Comparison of ENCODE assay signal across 17 cellular contexts in the genomic region with DNA sequence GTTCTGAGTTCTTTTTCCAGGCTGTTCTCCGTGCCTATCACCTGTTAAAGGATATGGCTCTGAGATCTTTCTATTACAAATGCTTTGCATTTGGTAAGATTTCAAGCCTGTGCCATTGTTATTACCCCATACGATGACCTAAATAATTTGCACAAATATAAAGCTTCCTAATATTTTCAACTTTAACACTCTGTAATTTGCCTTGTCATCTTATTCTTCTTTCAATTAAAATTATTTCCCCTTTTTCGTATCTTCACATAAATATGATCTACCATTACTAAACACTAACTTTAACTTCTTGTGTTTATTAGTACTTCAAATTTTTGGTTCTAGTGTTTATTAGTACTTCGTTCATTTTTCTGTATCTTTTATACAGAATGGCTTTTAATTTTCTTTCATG. TPM values are rescaled to one million over a fixed set of nuclear protein-coding genes. Genes with fewer than 3 reads are reported as not detected.
DNase-seq lines count a peak whose midpoint lies in the region; ATAC-seq, FAIRE-seq and TF ChIP-seq lines count a peak whose summit lies in the region.
"Had no signal": no experiment of that assay in that cellular context is flagged by ENCODE, and none has a peak within 500 bp of the region (broad histone marks: within the 10 kb centered on the region; RNA-seq: fewer than 3 reads in every experiment).

No MANE protein-coding gene starts in this region.

- no peak for DNase-seq in HepG2 (ENCODE audit: low spot score)
- DNase-seq in right lobe of liver, result no peak
- DNase-seq in RCC 7860 (ENCODE audit: low spot score), result no peak
- DNase-seq in osteoblast (ENCODE audit: insufficient read length, low spot score, missing footprints), result peak; percentile 5
- no peak for DNase-seq in NCI-H146 treated with DMSO at 0.1 percent for 48 hours (lab: John Stamatoyannopoulos, UW; ENCODE audit: unreplicated experiment)
- DNase-seq in upper lobe of left lung, result no peak
- DNase-seq: 8988T; C1 segment of cervical spinal cord; Caco-2; CD8-positive, alpha-beta T cell; DMS153; DND-41; H9 had no signal

- 6% methylated on average over 4 of the region's 4 CpGs for WGBS in HepG2 (ENCODE audit: low lambda C conversion rate)
- WGBS in right lobe of liver (ENCODE audit: insufficient coverage, low coverage, low lambda C conversion rate, missing lambda C conversion rate), result 43% methylated on average over 4 of the region's 4 CpGs
- WGBS in upper lobe of left lung, 2 donors, result 61 to 62% methylated on average over 4 of the region's 4 CpGs

- TF ChIP-seq RAD21 in HepG2 (CRISPR knock-in tag; IDR thresholded peaks at IDR 0.05), result no peak

- H4K20me1 ChIP-seq in HepG2 (ENCODE audit: insufficient read depth, low read length) (no peaks in the 10 kb centered on the region), osteoblast (ENCODE audit: insufficient read depth, low read length) (no peaks in the 10 kb centered on the region)

- H3K79me2 ChIP-seq in HepG2 (ENCODE audit: insufficient read depth, low read length), result no peaks in the 10 kb centered on the region
- no peaks in the 10 kb centered on the region for H3K79me2 ChIP-seq in osteoblast (ENCODE audit: insufficient read depth, low read length)

- H2AFZ ChIP-seq in HepG2 (ENCODE audit: low read length) (no peak overlapping the region), osteoblast (ENCODE audit: low read length) (no peak overlapping the region)
- H2AFZ ChIP-seq: GM23338 had no signal

- ATAC-seq in HepG2, result no peak
- no peak for ATAC-seq in right lobe of liver
- no peak for ATAC-seq in upper lobe of left lung (ENCODE audit: low FRiP score in 2 of 2)
- ATAC-seq: CD8-positive, alpha-beta T cell; GM23338; HCT116 had no signal

- POLR2A ChIA-PET in HepG2 (lab: Yijun Ruan, JAX), result no interaction called here

- H3K27ac ChIP-seq in HepG2 (ENCODE audit: extremely low read length, insufficient read depth, low read length) (no peak overlapping the region), right lobe of liver (no peak overlapping the region), osteoblast (ENCODE audit: low read depth, low read length) (no peak overlapping the region), upper lobe of left lung (no peak overlapping the region)

- intact Hi-C loops in HepG2 (cut with micrococcal nuclease; ENCODE audit: unreplicated experiment) (no loop called here), right lobe of liver (cut with DNase I) (no loop called here)

- BruUV-seq in HepG2 (replicated peaks; lab: Mats Ljungman, UMichigan), result no TSS peak

- TF ChIP-seq POLR2A in HepG2 (IDR thresholded peaks at IDR 0.05; ENCODE audit: insufficient read depth in 1 of 2, low read depth in 2 of 2, low read length in 2 of 2), result no peak
- TF ChIP-seq POLR2A in right lobe of liver (IDR thresholded peaks at IDR 0.05), result no peak
- no peak for TF ChIP-seq POLR2A in upper lobe of left lung (IDR thresholded peaks at IDR 0.05)

- no peak for FAIRE-seq in HepG2 (lab: Jason Lieb, UNC)
- FAIRE-seq in RCC 7860 (lab: Jason Lieb, UNC), result peak; percentile 31
- FAIRE-seq: GM12878 had no signal

- no peak overlapping the region for H3K9ac ChIP-seq in HepG2 (ENCODE audit: insufficient read depth, low read depth, low read length)

- no peaks in the 10 kb centered on the region for H3K9me3 ChIP-seq in HepG2 (ENCODE audit: low read length)
- H3K9me3 ChIP-seq in right lobe of liver, result no peaks in the 10 kb centered on the region
- no peaks in the 10 kb centered on the region for H3K9me3 ChIP-seq in osteoblast (ENCODE audit: low read depth, low read length)
- peaks cover 0 to 6% (median 2%) of the 10 kb centered on the region in 4 donors for H3K9me3 ChIP-seq in upper lobe of left lung
- H3K9me3 ChIP-seq: Caco-2 had no signal

- in situ Hi-C loops in HepG2 (cut with HindIII; ENCODE audit: extremely low pct_ligation_motif_present, low pct_unique_long_range_greater_than_20kb), result no loop called here

- H3K36me3 ChIP-seq in HepG2 (replicated peaks in 1 of 2; ENCODE audit: control insufficient read depth in 1 of 2, insufficient read depth in 2 of 2, low read length in 2 of 2) (no peaks in the 10 kb centered on the region), right lobe of liver (no peaks in the 10 kb centered on the region), osteoblast (ENCODE audit: insufficient read depth, low read length) (peaks cover 6% of the 10 kb centered on the region), upper lobe of left lung (no peaks in the 10 kb centered on the region)

- H3K4me2 ChIP-seq in HepG2 (ENCODE audit: low read depth, low read length) (no peak overlapping the region), osteoblast (ENCODE audit: insufficient read depth, low read length) (no peak overlapping the region)
- H3K4me2 ChIP-seq: GM23338 had no signal

- peaks cover 0 to 18% of the 10 kb centered on the region in 2 experiments; a peak in 4 of 5 replicates for H3K27me3 ChIP-seq in HepG2 (ENCODE audit: control insufficient read depth in 1 of 2, insufficient read depth in 2 of 2, low read length in 2 of 2)
- H3K27me3 ChIP-seq in right lobe of liver, result no peaks in the 10 kb centered on the region
- peaks cover 13% of the 10 kb centered on the region for H3K27me3 ChIP-seq in osteoblast (ENCODE audit: insufficient read depth, low read length)
- no peaks in the 10 kb centered on the region for H3K27me3 ChIP-seq in upper lobe of left lung

- TF ChIP-seq EP300 in HepG2 (IDR thresholded peaks at IDR 0.05; ENCODE audit: low read depth in 2 of 2, low read length in 2 of 2) (no peak), HepG2 (CRISPR knock-in tag; IDR thresholded peaks at IDR 0.05; ENCODE audit: borderline replicate concordance) (no peak), upper lobe of left lung (IDR thresholded peaks at IDR 0.05) (no peak)

- H3K4me3 ChIP-seq in HepG2 (replicated peaks in 1 of 3; ENCODE audit: insufficient read depth in 1 of 3, low read depth in 2 of 3, low read length in 3 of 3) (no peak overlapping the region), right lobe of liver (no peak overlapping the region), osteoblast (ENCODE audit: insufficient read depth, low read length) (no peak overlapping the region), upper lobe of left lung (no peak overlapping the region)
- H3K4me3 ChIP-seq: GM12878, GM23338 had no signal

- H3K4me1 ChIP-seq in HepG2 (ENCODE audit: insufficient read depth, low read length) (no peaks in the 10 kb centered on the region), right lobe of liver (no peaks in the 10 kb centered on the region), osteoblast (ENCODE audit: insufficient read depth, low read length) (no peaks in the 10 kb centered on the region), upper lobe of left lung (peaks cover 0 to 10% (median 0%) of the 10 kb centered on the region in 4 donors)
- H3K4me1 ChIP-seq: Caco-2 had no signal

- CTCF ChIA-PET in HepG2 (lab: Yijun Ruan, JAX; ENCODE audit: low intra/inter-chr PET ratio, low total read pairs), result no interaction called here

- no peak for TF ChIP-seq CTCF in HepG2 (CRISPR knock-in tag; IDR thresholded peaks at IDR 0.05)
- no peak for TF ChIP-seq CTCF in right lobe of liver (IDR thresholded peaks at IDR 0.05)
- TF ChIP-seq CTCF in osteoblast (IDR thresholded peaks at IDR 0.05; ENCODE audit: extremely low read depth, low read depth, low read length), result no peak
- TF ChIP-seq CTCF in upper lobe of left lung (IDR thresholded peaks at IDR 0.05), result no peak

RNA-seq across cellular contexts. Expression of gene HJURP, which starts 17.1 kb away (rescaled TPM):
- total RNA-seq in HepG2 (2016; rRNA removed; fragmentation: Illumina TruSeq; extraction: Trizol) (36.3 and 45.9 TPM in 2 replicates), right lobe of liver (1 to 10 TPM in 3 of 6 experiments, under 1 TPM in 3; 0.27 to 2.5 (median 0.89) TPM), osteoblast (2.9 and 3.5 TPM in 2 replicates), upper lobe of left lung (1 to 10 TPM in 4 of 6 donors, under 1 TPM in 1, not detected in 1; 0.98 to 3.2 (median 1.3) TPM)
- 12.1 and 14.1 TPM in 2 replicates for total RNA-seq in HepG2 (2016; cell fraction: cytosol; rRNA removed; fragmentation: Illumina TruSeq; extraction: Trizol; ENCODE audit: low read depth)
- total RNA-seq in HepG2 (2016; cell fraction: insoluble cytoplasmic fraction; rRNA removed; fragmentation: Illumina TruSeq; extraction: Trizol), result 35.1 and 51.2 TPM in 2 replicates
- total RNA-seq in HepG2 (2016; cell fraction: membrane; rRNA removed; fragmentation: Illumina TruSeq; extraction: Trizol), result 26.8 and 29.4 TPM in 2 replicates
- total RNA-seq in HepG2 (2016; cell fraction: nucleus; rRNA removed; fragmentation: Illumina TruSeq; extraction: Trizol), result 33.4 and 36.8 TPM in 2 replicates
- polyA plus RNA-seq in HepG2 (2011; rRNA removed), result 26.0 and 43.9 TPM in 2 replicates
- 14.5 and 27.5 TPM in 2 replicates for polyA plus RNA-seq in HepG2 (2011; cell fraction: cytosol; rRNA removed)
- polyA plus RNA-seq in HepG2 (2011; cell fraction: nucleus; rRNA removed), result 39.6 and 70.3 TPM in 2 replicates
- polyA plus RNA-seq in HepG2 (2012), result 7.6 and 21.0 TPM in 2 replicates
- polyA plus RNA-seq in HepG2 (2016; cell fraction: cytosol; fragmentation: Illumina TruSeq; extraction: Trizol; ENCODE audit: low read depth), result 2.9 and 3.6 TPM in 2 replicates
- 43.4 and 45.0 TPM in 2 replicates for polyA plus RNA-seq in HepG2 (2016; cell fraction: insoluble cytoplasmic fraction; fragmentation: Illumina TruSeq; extraction: Trizol; ENCODE audit: low read depth)
- 5.8 and 7.3 TPM in 2 replicates for polyA plus RNA-seq in HepG2 (2016; cell fraction: membrane; fragmentation: Illumina TruSeq; extraction: Trizol; ENCODE audit: low read depth)
- 88.1 and 90.3 TPM in 2 replicates for polyA plus RNA-seq in HepG2 (2016; cell fraction: nucleus; fragmentation: Illumina TruSeq; extraction: Trizol; ENCODE audit: insufficient read depth, low read depth)
- polyA minus RNA-seq in HepG2 (2011; rRNA and poly(A)+ RNA removed; ENCODE audit: low replicate concordance), result 91.3 and 113 TPM in 2 replicates
- polyA minus RNA-seq in HepG2 (2011; cell fraction: cytosol; rRNA and poly(A)+ RNA removed), result 17.1 and 31.6 TPM in 2 replicates
- polyA minus RNA-seq in HepG2 (2011; cell fraction: nucleus; rRNA and poly(A)+ RNA removed), result 19.5 and 34.5 TPM in 2 replicates

RNA-seq across cellular contexts. Expression of gene TRPM8, which starts 45.7 kb away (rescaled TPM):
- total RNA-seq in HepG2 (2016; rRNA removed; fragmentation: Illumina TruSeq; extraction: Trizol) (not detected in 2 replicates), right lobe of liver (10 to 100 TPM; 23.9 to 99.5 (median 48.6) TPM), osteoblast (not detected in 2 replicates), upper lobe of left lung (under 1 TPM in 2 of 6 donors, not detected in 4; 0.17 to 0.30 TPM)
- total RNA-seq in HepG2 (2016; cell fraction: cytosol; rRNA removed; fragmentation: Illumina TruSeq; extraction: Trizol; ENCODE audit: low read depth), result not detected in 2 replicates
- total RNA-seq in HepG2 (2016; cell fraction: insoluble cytoplasmic fraction; rRNA removed; fragmentation: Illumina TruSeq; extraction: Trizol), result 0.13 TPM in 1 of 2 replicates, not detected in the other
- total RNA-seq in HepG2 (2016; cell fraction: membrane; rRNA removed; fragmentation: Illumina TruSeq; extraction: Trizol), result not detected in 2 replicates
- not detected in 2 replicates for total RNA-seq in HepG2 (2016; cell fraction: nucleus; rRNA removed; fragmentation: Illumina TruSeq; extraction: Trizol)
- polyA plus RNA-seq in HepG2 (2011; rRNA removed), result 0.08 and 0.12 TPM in 2 replicates
- 0.24 TPM in 1 of 2 replicates, not detected in the other for polyA plus RNA-seq in HepG2 (2011; cell fraction: cytosol; rRNA removed)
- polyA plus RNA-seq in HepG2 (2011; cell fraction: nucleus; rRNA removed), result not detected in 2 replicates
- 0.52 TPM in 1 of 2 replicates, not detected in the other for polyA plus RNA-seq in HepG2 (2012)
- polyA plus RNA-seq in HepG2 (2016; cell fraction: cytosol; fragmentation: Illumina TruSeq; extraction: Trizol; ENCODE audit: low read depth), result not detected in 2 replicates
- polyA plus RNA-seq in HepG2 (2016; cell fraction: insoluble cytoplasmic fraction; fragmentation: Illumina TruSeq; extraction: Trizol; ENCODE audit: low read depth), result not detected in 2 replicates
- not detected in 2 replicates for polyA plus RNA-seq in HepG2 (2016; cell fraction: membrane; fragmentation: Illumina TruSeq; extraction: Trizol; ENCODE audit: low read depth)
- polyA plus RNA-seq in HepG2 (2016; cell fraction: nucleus; fragmentation: Illumina TruSeq; extraction: Trizol; ENCODE audit: insufficient read depth, low read depth), result not detected in 2 replicates
- polyA minus RNA-seq in HepG2 (2011; rRNA and poly(A)+ RNA removed; ENCODE audit: low replicate concordance), result 1.0 TPM in 1 of 2 replicates, not detected in the other
- not detected in 2 replicates for polyA minus RNA-seq in HepG2 (2011; cell fraction: cytosol; rRNA and poly(A)+ RNA removed)
- 0.50 TPM in 1 of 2 replicates, not detected in the other for polyA minus RNA-seq in HepG2 (2011; cell fraction: nucleus; rRNA and poly(A)+ RNA removed)
- total RNA-seq: Caco-2; CD8-positive, alpha-beta T cell; GM12878 had no signal
- polyA plus RNA-seq: BJ had no signal

Comparison
In these comparisons a context has a peak if more than half of its experiments do, and no peak if none do; other contexts are left out.
1. RNA of gene TRPM8, which starts 45.7 kb away (total RNA-seq): 23.9 to 99.5 TPM in right lobe of liver; 0.17 to 0.30 TPM in upper lobe of left lung, 0.13 TPM in HepG2 and not detected in osteoblast; every median in the first group is over 10 times any median in the second.